10 cellular contexts compared by ENCODE assay signal in the genomic region with DNA sequence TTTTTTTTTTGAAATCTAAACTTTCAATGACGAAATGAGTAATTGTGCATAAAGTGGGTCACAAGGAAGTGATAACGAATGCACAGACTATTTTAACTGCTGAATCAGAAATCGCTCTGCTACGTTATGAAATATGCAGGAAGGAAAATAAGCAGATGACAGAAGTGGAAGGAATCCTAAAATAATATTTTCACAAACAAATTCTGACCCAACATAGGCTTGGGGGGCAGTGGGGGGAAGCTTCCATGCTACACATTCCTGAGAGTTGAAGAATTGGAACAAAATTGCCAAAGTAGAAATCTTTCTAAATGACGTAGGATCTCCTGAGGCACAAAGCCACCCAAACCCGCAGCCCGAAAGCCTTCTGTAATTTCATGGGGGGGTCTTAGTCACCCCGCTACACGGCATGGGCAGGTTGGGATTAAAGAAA.
DNase-seq lines count a peak whose midpoint lies in the region; ATAC-seq and TF ChIP-seq lines count a peak whose summit lies in the region.
"Had no signal": no experiment of that assay in that cellular context is flagged by ENCODE, and none has a peak within 500 bp of the region (broad histone marks: within the 10 kb centered on the region; RNA-seq: fewer than 3 reads in every experiment).

No MANE protein-coding gene starts in this region.

- ATAC-seq in activated T-cell treated with anti-CD3 and anti-CD28 coated beads, Interleukin-2, amount 50 U/mL, for 72 hours (replicated peaks in 1 of 2), result peak in 1 of 2 donors; percentile 17
- ATAC-seq in activated T-helper 17 cell treated with anti-CD3 and anti-CD28 coated beads, Interleukin-2, amount 50 U/mL, for 72 hours (replicated peaks), result peak; percentile 46
- ATAC-seq in thoracic aorta (ENCODE audit: insufficient number of reproducible peaks, low FRiP score, low read depth) (peak; percentile 54), GM21367 (IDR thresholded peaks at IDR 0.05; ENCODE audit: unreplicated experiment) (no peak), GM21390 (IDR thresholded peaks at IDR 0.05; ENCODE audit: unreplicated experiment) (no peak), GM19351 (IDR thresholded peaks at IDR 0.05; ENCODE audit: unreplicated experiment) (no peak)

- no peaks in the 10 kb centered on the region for H3K9me3 Mint-ChIP-seq in activated T-cell treated with anti-CD3 and anti-CD28 coated beads, Interleukin-2, amount 50 U/mL, for 72 hours
- H3K9me3 Mint-ChIP-seq in activated T-helper 17 cell treated with anti-CD3 and anti-CD28 coated beads, Interleukin-2, amount 50 U/mL, for 72 hours, result no peaks in the 10 kb centered on the region

- H3K36me3 ChIP-seq in right atrium auricular region (no peaks in the 10 kb centered on the region), thoracic aorta (no peaks in the 10 kb centered on the region)

- H3K9me3 ChIP-seq in right atrium auricular region (no peaks in the 10 kb centered on the region), thoracic aorta (no peaks in the 10 kb centered on the region)

- TF ChIP-seq CTCF in right atrium auricular region (IDR thresholded peaks at IDR 0.05) (no peak), thoracic aorta (IDR thresholded peaks at IDR 0.05) (no peak)

- H3K36me3 Mint-ChIP-seq in activated T-cell treated with anti-CD3 and anti-CD28 coated beads, Interleukin-2, amount 50 U/mL, for 72 hours (ENCODE audit: insufficient read depth in 2 of 2), result peaks cover 0 to 11% of the 10 kb centered on the region in 2 donors
- peaks cover 79% of the 10 kb centered on the region for H3K36me3 Mint-ChIP-seq in activated T-helper 17 cell treated with anti-CD3 and anti-CD28 coated beads, Interleukin-2, amount 50 U/mL, for 72 hours (ENCODE audit: low read depth)

- H3K27ac Mint-ChIP-seq in activated T-cell treated with anti-CD3 and anti-CD28 coated beads, Interleukin-2, amount 50 U/mL, for 72 hours, result peak overlapping the region; percentile 69
- peak overlapping the region; percentile 96 for H3K27ac Mint-ChIP-seq in activated T-helper 17 cell treated with anti-CD3 and anti-CD28 coated beads, Interleukin-2, amount 50 U/mL, for 72 hours

- peak overlapping the region; percentile 39 to 60 for H3K27ac ChIP-seq in right atrium auricular region
- peak overlapping the region; percentile 67 to 76 for H3K27ac ChIP-seq in thoracic aorta

- H3K27me3 Mint-ChIP-seq in activated T-cell treated with anti-CD3 and anti-CD28 coated beads, Interleukin-2, amount 50 U/mL, for 72 hours (ENCODE audit: low read depth), result no peaks in the 10 kb centered on the region
- H3K27me3 Mint-ChIP-seq in activated T-helper 17 cell treated with anti-CD3 and anti-CD28 coated beads, Interleukin-2, amount 50 U/mL, for 72 hours, result no peaks in the 10 kb centered on the region

- H3K4me3 Mint-ChIP-seq in activated T-cell treated with anti-CD3 and anti-CD28 coated beads, Interleukin-2, amount 50 U/mL, for 72 hours, result peak overlapping the region in 1 of 2 donors; percentile 76
- peak overlapping the region; percentile 81 for H3K4me3 Mint-ChIP-seq in activated T-helper 17 cell treated with anti-CD3 and anti-CD28 coated beads, Interleukin-2, amount 50 U/mL, for 72 hours

- H3K4me1 ChIP-seq in right atrium auricular region (no peaks in the 10 kb centered on the region), thoracic aorta (ENCODE audit: control insufficient read depth in 1 of 2, low read depth in 2 of 2) (peaks cover 6 to 27% of the 10 kb centered on the region in 2 donors)

- no peaks in the 10 kb centered on the region for H3K27me3 ChIP-seq in right atrium auricular region
- no peaks in the 10 kb centered on the region for H3K27me3 ChIP-seq in thoracic aorta (replicated peaks; ENCODE audit: insufficient read depth)

- peaks cover 92% of the 10 kb centered on the region for H3K4me1 Mint-ChIP-seq in activated T-cell treated with anti-CD3 and anti-CD28 coated beads, Interleukin-2, amount 50 U/mL, for 72 hours (ENCODE audit: low read depth)
- H3K4me1 Mint-ChIP-seq in activated T-helper 17 cell treated with anti-CD3 and anti-CD28 coated beads, Interleukin-2, amount 50 U/mL, for 72 hours, result peaks cover 61% of the 10 kb centered on the region

- no peak for DNase-seq in activated T-cell treated with anti-CD3 and anti-CD28 coated beads, Interleukin-2, amount 50 U/mL, for 72 hours
- no peak for DNase-seq in activated T-cell treated with anti-CD3 and anti-CD28 coated beads, Interleukin-2, amount 50 U/mL, for 1 hour
- peak; percentile 71 for DNase-seq in right atrium auricular region (ENCODE audit: low spot score)
- DNase-seq in thoracic aorta (ENCODE audit: low spot score), result no peak
- DNase-seq: activated CD4-positive, alpha-beta T cell treated with anti-CD3 and anti-CD28 coated beads, Interleukin-2, amount 50 U/mL, for 4 hours; NCI-H1436 treated with DMSO at 0.1 percent for 48 hours had no signal

- H3K4me3 ChIP-seq in right atrium auricular region (peak overlapping the region in 1 of 2 donors; percentile 21), thoracic aorta (peak overlapping the region; percentile 66)

Comparison
In these comparisons a context has a peak if more than half of its experiments do, and no peak if none do; other contexts are left out.
1. ATAC-seq: peak in activated T-helper 17 cell treated with anti-CD3 and anti-CD28 coated beads, Interleukin-2, amount 50 U/mL, for 72 hours (single experiment) and thoracic aorta (single experiment); none in GM21367 (single experiment), GM21390 (single experiment) and GM19351 (single experiment).